Comparison of ENCODE assay signal across 8 cellular contexts in the genomic region with DNA sequence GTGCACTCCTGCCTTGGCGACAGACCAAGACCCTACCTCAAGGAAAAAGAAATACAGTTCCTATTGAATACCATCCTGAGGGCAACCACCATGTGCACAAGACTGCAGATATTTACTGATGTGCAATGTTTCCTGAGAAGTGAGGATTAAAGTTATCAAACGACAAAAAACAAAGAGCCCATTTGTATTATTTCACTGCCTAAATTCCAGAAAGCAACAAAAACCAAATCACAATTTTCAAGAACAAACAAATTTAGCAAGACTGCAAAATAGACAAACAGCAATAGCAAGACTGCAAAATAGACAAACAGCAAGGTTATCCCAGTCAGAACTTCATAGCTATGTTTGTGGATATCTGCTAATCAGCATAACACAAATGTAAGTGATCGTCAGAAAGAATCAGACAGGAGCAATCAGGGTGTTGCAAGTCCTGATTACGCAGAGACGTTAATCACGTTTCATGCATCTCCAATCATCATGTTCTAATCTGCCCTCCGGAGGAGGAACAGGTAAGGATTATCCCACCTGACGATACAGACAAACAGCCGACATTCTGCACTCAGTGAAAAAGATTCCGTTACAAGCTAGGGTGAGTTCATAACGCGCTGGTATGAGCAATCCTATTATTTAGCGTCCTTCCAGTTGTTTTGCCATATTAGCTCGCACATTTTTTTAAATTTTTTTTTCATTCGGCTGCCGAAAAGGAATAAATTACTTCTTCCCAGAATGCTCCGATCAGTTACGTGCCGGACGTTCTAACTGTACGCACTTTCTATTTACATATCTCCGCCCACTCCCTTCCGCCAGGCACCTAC. TPM values are rescaled to one million over a fixed set of nuclear protein-coding genes. Genes with fewer than 3 reads are reported as not detected.
DNase-seq lines count a peak whose midpoint lies in the region; ATAC-seq and TF ChIP-seq lines count a peak whose summit lies in the region.

No MANE protein-coding gene starts in this region.

- peak overlapping the region; percentile 98 for H3K27ac Mint-ChIP-seq in T-helper 2 cell treated with Interferon-gamma antibody and Interleukin-4, amounts not matched to agents 5 μg/mL and 100 μg/mL, for 36 hours

- no peaks in the 10 kb centered on the region for H3K27me3 Mint-ChIP-seq in T-helper 2 cell treated with Interferon-gamma antibody and Interleukin-4, amounts not matched to agents 5 μg/mL and 100 μg/mL, for 36 hours (ENCODE audit: low read depth)

- H3K4me3 ChIP-seq in ACC112 (ENCODE audit: low read depth, low read length) = peak overlapping the region; percentile 73
- H3K4me3 ChIP-seq in body of pancreas = peak overlapping the region in 1 of 2 donors; percentile 8
- peak overlapping the region; percentile 41; the same call in 1 of the 2 replicates for H3K4me3 ChIP-seq in iPS DF 6.9 (ENCODE audit: low read length)

- H3K36me3 Mint-ChIP-seq in T-helper 2 cell treated with Interferon-gamma antibody and Interleukin-4, amounts not matched to agents 5 μg/mL and 100 μg/mL, for 36 hours (ENCODE audit: low read depth) = no peaks in the 10 kb centered on the region

- no peaks in the 10 kb centered on the region for H3K27me3 ChIP-seq in ACC112 (ENCODE audit: insufficient read depth, low read length)
- H3K27me3 ChIP-seq in body of pancreas = no peaks in the 10 kb centered on the region
- H3K27me3 ChIP-seq in iPS DF 6.9 (ENCODE audit: control insufficient read depth, insufficient read depth, low read length) = no peaks in the 10 kb centered on the region

- peak; percentile 99 to 100 (median 100) for TF ChIP-seq POLR2A in body of pancreas (IDR thresholded peaks at IDR 0.05)

- peak; percentile 79 for DNase-seq in NCI-H2029 (lab: John Stamatoyannopoulos, UW)
- DNase-seq in T-helper 2 cell treated with Interferon-gamma antibody and Interleukin-4, amounts not matched to agents 5 μg/mL and 100 μg/mL, for 36 hours (ENCODE audit: low spot score) = peak; percentile 84
- peak; percentile 83 to 94 (median 88) for DNase-seq in body of pancreas
- no peak for DNase-seq in iPS DF 6.9 (ENCODE audit: low read depth, low spot score)
- peak; percentile 84 for DNase-seq in sciatic nerve (ENCODE audit: low spot score)

- H3K36me3 ChIP-seq in ACC112 (ENCODE audit: insufficient read depth, low read length) = no peaks in the 10 kb centered on the region
- no peaks in the 10 kb centered on the region for H3K36me3 ChIP-seq in body of pancreas (replicated peaks in 1 of 2; ENCODE audit: insufficient read depth in 1 of 2, low read depth in 2 of 2)
- no peaks in the 10 kb centered on the region for H3K36me3 ChIP-seq in iPS DF 6.9 (ENCODE audit: control insufficient read depth, insufficient read depth, low read length)

- intact Hi-C loops in body of pancreas (cut with DNase I) = no loop called here
- intact Hi-C loops in sciatic nerve (cut with DNase I) = loop anchor here (5.0 kb wide), 1 partner anchor 331 kb away; no protein-coding TSS in a partner anchor

- H3K9me3 ChIP-seq in body of pancreas (no peaks in the 10 kb centered on the region), iPS DF 6.9 (ENCODE audit: control insufficient read depth, insufficient read depth, low read length) (no peaks in the 10 kb centered on the region)

- no peaks in the 10 kb centered on the region for H3K9me3 Mint-ChIP-seq in T-helper 2 cell treated with Interferon-gamma antibody and Interleukin-4, amounts not matched to agents 5 μg/mL and 100 μg/mL, for 36 hours

- H3K4me3 Mint-ChIP-seq in T-helper 2 cell treated with Interferon-gamma antibody and Interleukin-4, amounts not matched to agents 5 μg/mL and 100 μg/mL, for 36 hours = peak overlapping the region; percentile 97

- ATAC-seq in GM18519 (IDR thresholded peaks at IDR 0.05; ENCODE audit: low FRiP score, unreplicated experiment) (peak; percentile 52), HG03039 (IDR thresholded peaks at IDR 0.05; ENCODE audit: unreplicated experiment) (peak; percentile 57), body of pancreas (peak; percentile 88), sciatic nerve (peak; percentile 88)

- peaks cover 26% of the 10 kb centered on the region for H3K4me1 ChIP-seq in ACC112 (ENCODE audit: control insufficient read depth, insufficient read depth, low read length, unreplicated experiment)
- H3K4me1 ChIP-seq in body of pancreas = peaks cover 40% of the 10 kb centered on the region
- H3K4me1 ChIP-seq in iPS DF 6.9 (ENCODE audit: control insufficient read depth, insufficient read depth, low read length) = peaks cover 5% of the 10 kb centered on the region

- H2AFZ ChIP-seq in ACC112 (ENCODE audit: low read length, unreplicated experiment) = no peak overlapping the region

- H3K4me1 Mint-ChIP-seq in T-helper 2 cell treated with Interferon-gamma antibody and Interleukin-4, amounts not matched to agents 5 μg/mL and 100 μg/mL, for 36 hours (ENCODE audit: low read depth) = peaks cover 33% of the 10 kb centered on the region

- peak in 2 of 7 experiments; percentile 12 to 15 for TF ChIP-seq CTCF in body of pancreas (IDR thresholded peaks at IDR 0.05)

- peaks cover 20% of the 10 kb centered on the region for H3K79me2 ChIP-seq in ACC112 (ENCODE audit: control insufficient read depth, insufficient read depth, low read length, unreplicated experiment)

- H3K27ac ChIP-seq in ACC112 (ENCODE audit: low read depth, low read length) (peak overlapping the region; percentile 94), body of pancreas (peak overlapping the region; percentile 85 to 99 (median 94)), iPS DF 6.9 (ENCODE audit: low read length) (no peak overlapping the region)

- whole genome bisulfite sequencing in body of pancreas, 2 donors = 0 to 1% methylated on average over 23 of the region's 23 CpGs
- no CpG with 5 or more reads among the region's 23 CpGs for WGBS in iPS DF 6.9 (ENCODE audit: insufficient coverage, insufficient read length)

RNA-seq across cellular contexts. Expression of a gene that starts 2.9 kb away (rescaled TPM):
- total RNA-seq in body of pancreas = 10 to 100 TPM in 1 of 2 donors, 1 to 10 TPM in 1; 7.6 to 12.7 TPM
- total RNA-seq in sciatic nerve = 23.0 TPM

RNA-seq across cellular contexts. Expression of a gene that starts 10.5 kb away (rescaled TPM):
- total RNA-seq in body of pancreas (10 to 100 TPM; 16.3 to 26.4 TPM), sciatic nerve (108 TPM)

RNA-seq across cellular contexts. Expression of a gene that starts 16.7 kb away (rescaled TPM):
- total RNA-seq in body of pancreas = 10 to 100 TPM; 11.9 to 16.2 TPM
- 14.4 TPM for total RNA-seq in sciatic nerve

RNA-seq across cellular contexts. Expression of a gene that starts 21.1 kb away (rescaled TPM):
- total RNA-seq in body of pancreas (10 to 100 TPM; 27.5 to 78.8 TPM), sciatic nerve (182 TPM)

RNA-seq across cellular contexts. Expression of a gene that starts 37.1 kb away (rescaled TPM):
- total RNA-seq in body of pancreas (not detected), sciatic nerve (48.5 TPM)
